In genomic region chr4:133618963-133619362, GRCh38 we compare ENCODE assay signal across 19 cellular contexts.
DNase-seq lines count a peak whose midpoint lies in the region; ATAC-seq, FAIRE-seq and TF ChIP-seq lines count a peak whose summit lies in the region.
"Had no signal": no experiment of that assay in that cellular context is flagged by ENCODE, and none has a peak within 500 bp of the region (broad histone marks: within the 10 kb centered on the region; RNA-seq: fewer than 3 reads in every experiment).

No MANE protein-coding gene starts in this region.

- intact Hi-C loops in K562 (cut with micrococcal nuclease) = no loop called here
- intact Hi-C loops in posterior cingulate gyrus (cut with DNase I) = no loop called here

- no peaks in the 10 kb centered on the region for H3K36me3 Mint-ChIP-seq in activated naive CD8-positive, alpha-beta T cell treated with anti-CD3 and anti-CD28 coated beads, Interleukin-2, amount 50 U/mL, for 24 hours (ENCODE audit: low read depth)
- H3K36me3 Mint-ChIP-seq: IgD-negative memory B cell had no signal

- no peak for TF ChIP-seq EP300 in K562 (IDR thresholded peaks at IDR 0.05; ENCODE audit: low read length)

- 11% methylated on average over 1 of the region's 1 CpG for WGBS in K562 (ENCODE audit: insufficient coverage, low coverage, missing lambda C conversion rate)

- H3K4me1 Mint-ChIP-seq in activated naive CD8-positive, alpha-beta T cell treated with anti-CD3 and anti-CD28 coated beads, Interleukin-2, amount 50 U/mL, for 24 hours = no peaks in the 10 kb centered on the region
- H3K4me1 Mint-ChIP-seq: IgD-negative memory B cell had no signal

- peaks cover 4% of the 10 kb centered on the region for H3K9me3 Mint-ChIP-seq in activated naive CD8-positive, alpha-beta T cell treated with anti-CD3 and anti-CD28 coated beads, Interleukin-2, amount 50 U/mL, for 24 hours

- no peak overlapping the region for H3K27ac Mint-ChIP-seq in activated naive CD8-positive, alpha-beta T cell treated with anti-CD3 and anti-CD28 coated beads, Interleukin-2, amount 50 U/mL, for 24 hours
- H3K27ac Mint-ChIP-seq: IgD-negative memory B cell had no signal

- DNase-seq in CMK (ENCODE audit: low read depth) = peak; percentile 81
- peak; percentile 21 for DNase-seq in HT1080 (ENCODE audit: low read depth)
- peak; percentile 96 for DNase-seq in OCI-M1 (lab: John Stamatoyannopoulos, UW)
- peak in 2 of 4 experiments; percentile 12 to 40 for DNase-seq in K562 (ENCODE audit: extremely low read depth in 1 of 4, low spot score in 3 of 4)
- DNase-seq in activated naive CD8-positive, alpha-beta T cell treated with anti-CD3 and anti-CD28 coated beads, Interleukin-2, amount 50 U/mL, for 24 hours = no peak
- DNase-seq in posterior cingulate gyrus = no peak
- DNase-seq in dedifferentiated amniotic fluid mesenchymal stem cell (ENCODE audit: extremely low spot score) = no peak
- DNase-seq: Caco-2, DMS79 treated with DMSO at 0.1 percent for 48 hours, H7, NCI-H1105 treated with DMSO at 0.1 percent for 48 hours, NCI-H187, NCI-H446 treated with DMSO at 0.1 percent for 48 hours, NCI-H82, SIG-M5 had no signal

- BruUV-seq in K562 (replicated peaks; lab: Mats Ljungman, UMichigan) = no TSS peak

- no peak overlapping the region for H3K9ac ChIP-seq in K562 (ENCODE audit: insufficient read depth in 1 of 2, low read depth in 2 of 2, low read length in 2 of 2)

- TF ChIP-seq RAD21 in K562 (CRISPR knock-in tag; conservative IDR thresholded peaks at IDR 0.05 in 1 of 2, IDR thresholded peaks at IDR 0.05 in 1 of 2) = no peak

- no peak for FAIRE-seq in K562 (lab: Jason Lieb, UNC)
- FAIRE-seq: A204.1 had no signal

- H3K36me3 ChIP-seq in K562 (ENCODE audit: control insufficient read depth, insufficient read depth, low read length) = no peaks in the 10 kb centered on the region

- H3K4me2 ChIP-seq in K562 (ENCODE audit: insufficient read depth, low read length) = no peak overlapping the region

- H3K27me3 ChIP-seq in K562 (ENCODE audit: control insufficient read depth in 2 of 2, insufficient read depth in 2 of 2, low read length in 2 of 2) = no peaks in the 10 kb centered on the region

- no peak overlapping the region for H3K4me3 Mint-ChIP-seq in activated naive CD8-positive, alpha-beta T cell treated with anti-CD3 and anti-CD28 coated beads, Interleukin-2, amount 50 U/mL, for 24 hours
- H3K4me3 Mint-ChIP-seq: IgD-negative memory B cell had no signal

- no peak overlapping the region for H2AFZ ChIP-seq in K562 (ENCODE audit: low read depth, low read length)

- in situ Hi-C loops in K562 (cut with MboI) = no loop called here

- H3K4me3 ChIP-seq in K562 = no peak overlapping the region

- no peaks in the 10 kb centered on the region; the same call in 1 of the 2 replicates for H3K9me3 ChIP-seq in K562 (replicated peaks; ENCODE audit: control insufficient read depth, insufficient read depth, low read depth, low read length)
- H3K9me3 ChIP-seq: Caco-2 had no signal

- H3K27ac ChIP-seq in K562 (ENCODE audit: extremely low read depth, low read depth, low read length) = no peak overlapping the region
- H3K27ac ChIP-seq: C4-2B had no signal

- POLR2A ChIA-PET in K562 (lab: Yijun Ruan, JAX) = interaction anchor here (0.6 kb wide), 1 partner anchor 1189 kb away, joined by 3 read pairs; no protein-coding TSS in a partner anchor

- H3K4me1 ChIP-seq in K562 (replicated peaks in 1 of 2; ENCODE audit: control insufficient read depth in 2 of 2, insufficient read depth in 2 of 2, low read length in 2 of 2) = no peaks in the 10 kb centered on the region

- TF ChIP-seq POLR2A in K562 (conservative IDR thresholded peaks at IDR 0.05) = no peak

- H3K9me1 ChIP-seq in K562 (ENCODE audit: control insufficient read depth, insufficient read depth, low read length) = no peaks in the 10 kb centered on the region

- ATAC-seq in K562 = peak; percentile 60
- ATAC-seq in activated naive CD8-positive, alpha-beta T cell treated with anti-CD3 and anti-CD28 coated beads, Interleukin-2, amount 50 U/mL, for 24 hours = no peak
- no peak for ATAC-seq in HG02571 (IDR thresholded peaks at IDR 0.05; ENCODE audit: unreplicated experiment)

- CTCF ChIA-PET in K562 (lab: Yijun Ruan, JAX; ENCODE audit: low intra/inter-chr PET ratio) = no interaction called here

- no peaks in the 10 kb centered on the region for H4K20me1 ChIP-seq in K562 (replicated peaks; ENCODE audit: control insufficient read depth, insufficient read depth, low read length)

- no peak for TF ChIP-seq CTCF in K562 (IDR thresholded peaks at IDR 0.05 in 2 of 3, conservative IDR thresholded peaks at IDR 0.05 in 1 of 3; ENCODE audit: insufficient read depth in 2 of 3, low read depth in 1 of 3, low read length in 3 of 3)

- H3K27me3 Mint-ChIP-seq in activated naive CD8-positive, alpha-beta T cell treated with anti-CD3 and anti-CD28 coated beads, Interleukin-2, amount 50 U/mL, for 24 hours = no peaks in the 10 kb centered on the region
- H3K27me3 Mint-ChIP-seq: IgD-negative memory B cell had no signal

- H3K79me2 ChIP-seq in K562 (ENCODE audit: control insufficient read depth, insufficient read depth, low read length) = no peaks in the 10 kb centered on the region

TF ChIP-seq in K562, 482 proteins besides CTCF, POLR2A, EP300 and RAD21:
- no peak for TF ChIP-seq HMGN3 (IDR thresholded peaks at IDR 0.05; ENCODE audit: borderline replicate concordance, extremely low read depth, insufficient read length, low read depth, low read length)
- TF ChIP-seq RFX1 (IDR thresholded peaks at IDR 0.05) = peak; percentile 22; the same call in 1 of the 2 replicates

Comparison
In these comparisons a context has a peak if more than half of its experiments do, and no peak if none do; other contexts are left out.
1. DNase-seq: peak in CMK (single experiment), HT1080 (single experiment) and OCI-M1 (single experiment); none in activated naive CD8-positive, alpha-beta T cell treated with anti-CD3 and anti-CD28 coated beads, Interleukin-2, amount 50 U/mL, for 24 hours (single experiment), posterior cingulate gyrus (0 of 10) and dedifferentiated amniotic fluid mesenchymal stem cell (single experiment).